16 cellular contexts compared by ENCODE assay signal in the genomic region with DNA sequence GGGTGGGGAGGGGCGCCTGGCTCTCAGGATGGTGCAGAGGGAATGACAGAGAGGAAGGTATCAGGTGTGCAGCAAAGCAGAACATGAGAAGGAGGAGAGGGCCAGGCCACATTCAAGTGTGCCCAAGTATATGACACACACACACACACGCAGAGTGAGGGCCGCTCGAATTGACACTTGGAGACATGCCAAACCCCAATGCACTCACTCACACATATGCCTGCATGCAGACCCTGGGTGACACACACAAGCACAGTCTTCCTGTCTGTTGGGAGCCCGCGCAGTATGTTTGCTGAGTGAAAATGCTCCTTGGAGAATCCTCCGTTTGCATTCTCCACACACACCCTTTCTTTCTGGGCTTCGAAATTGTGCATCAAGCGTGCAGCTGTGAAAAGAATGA.
DNase-seq lines count a peak whose midpoint lies in the region; ATAC-seq and TF ChIP-seq lines count a peak whose summit lies in the region.
"Had no signal": no experiment of that assay in that cellular context is flagged by ENCODE, and none has a peak within 500 bp of the region (broad histone marks: within the 10 kb centered on the region; RNA-seq: fewer than 3 reads in every experiment).

No MANE protein-coding gene starts in this region.

- no peak for TF ChIP-seq POLR2A in uterus (IDR thresholded peaks at IDR 0.05)

- TF ChIP-seq CTCF in uterus (IDR thresholded peaks at IDR 0.05): no peak

- H3K4me1 Mint-ChIP-seq in activated naive CD4-positive, alpha-beta T cell treated with anti-CD3 and anti-CD28 coated beads for 36 hours (ENCODE audit: low read depth): peaks cover 32% of the 10 kb centered on the region
- H3K4me1 Mint-ChIP-seq in activated T-helper 17 cell treated with anti-CD3 and anti-CD28 coated beads, Interleukin-2, amount 50 U/mL, for 72 hours: peaks cover 9% of the 10 kb centered on the region
- H3K4me1 Mint-ChIP-seq in activated T-helper 2 cell treated with anti-CD3 and anti-CD28 coated beads, Interferon-gamma antibody, Interleukin-2, Interleukin-4, amounts not matched to agents 10 μg/mL and 5 μg/mL and 100 μg/mL, durations not matched to agents 14 hours and 24 hours and 36 hours (ENCODE audit: low read depth): peaks cover 49% of the 10 kb centered on the region

- H3K4me3 Mint-ChIP-seq in activated naive CD4-positive, alpha-beta T cell treated with anti-CD3 and anti-CD28 coated beads for 36 hours: no peak overlapping the region
- no peak overlapping the region for H3K4me3 Mint-ChIP-seq in activated T-helper 17 cell treated with anti-CD3 and anti-CD28 coated beads, Interleukin-2, amount 50 U/mL, for 72 hours
- no peak overlapping the region for H3K4me3 Mint-ChIP-seq in activated T-helper 2 cell treated with anti-CD3 and anti-CD28 coated beads, Interferon-gamma antibody, Interleukin-2, Interleukin-4, amounts not matched to agents 10 μg/mL and 5 μg/mL and 100 μg/mL, durations not matched to agents 14 hours and 24 hours and 36 hours (ENCODE audit: low read depth)
- H3K4me3 Mint-ChIP-seq: H9; stimulated activated naive CD8-positive, alpha-beta T cell treated with anti-CD3 and anti-CD28 coated beads, Interleukin-15, Interleukin-2, amounts not matched to agents 100 ng/mL and 50 ng/mL, for 24 hours had no signal

- H3K27ac Mint-ChIP-seq in activated naive CD4-positive, alpha-beta T cell treated with anti-CD3 and anti-CD28 coated beads for 36 hours: no peak overlapping the region
- no peak overlapping the region for H3K27ac Mint-ChIP-seq in activated T-helper 17 cell treated with anti-CD3 and anti-CD28 coated beads, Interleukin-2, amount 50 U/mL, for 72 hours
- no peak overlapping the region for H3K27ac Mint-ChIP-seq in activated T-helper 2 cell treated with anti-CD3 and anti-CD28 coated beads, Interferon-gamma antibody, Interleukin-2, Interleukin-4, amounts not matched to agents 10 μg/mL and 5 μg/mL and 100 μg/mL, durations not matched to agents 14 hours and 24 hours and 36 hours
- H3K27ac Mint-ChIP-seq: H9; stimulated activated naive CD8-positive, alpha-beta T cell treated with anti-CD3 and anti-CD28 coated beads, Interleukin-15, Interleukin-2, amounts not matched to agents 100 ng/mL and 50 ng/mL, for 24 hours had no signal

- intact Hi-C loops in activated naive CD4-positive, alpha-beta T cell treated with anti-CD3 and anti-CD28 coated beads for 36 hours (cut with micrococcal nuclease): no loop called here
- intact Hi-C loops in activated T-helper 2 cell treated with anti-CD3 and anti-CD28 coated beads, Interferon-gamma antibody, Interleukin-2, Interleukin-4, amounts not matched to agents 10 μg/mL and 5 μg/mL and 100 μg/mL, durations not matched to agents 14 hours and 24 hours and 36 hours (cut with micrococcal nuclease): no loop called here
- intact Hi-C loops in uterus (cut with DNase I; ENCODE audit: low total_unique reads): no loop called here

- ATAC-seq in activated T-helper 17 cell treated with anti-CD3 and anti-CD28 coated beads, Interleukin-2, amount 50 U/mL, for 72 hours (replicated peaks): peak; percentile 32

- H3K9me3 Mint-ChIP-seq in activated naive CD4-positive, alpha-beta T cell treated with anti-CD3 and anti-CD28 coated beads for 36 hours: no peaks in the 10 kb centered on the region
- H3K9me3 Mint-ChIP-seq in activated T-helper 17 cell treated with anti-CD3 and anti-CD28 coated beads, Interleukin-2, amount 50 U/mL, for 72 hours: no peaks in the 10 kb centered on the region
- peaks cover 4% of the 10 kb centered on the region for H3K9me3 Mint-ChIP-seq in activated T-helper 2 cell treated with anti-CD3 and anti-CD28 coated beads, Interferon-gamma antibody, Interleukin-2, Interleukin-4, amounts not matched to agents 10 μg/mL and 5 μg/mL and 100 μg/mL, durations not matched to agents 14 hours and 24 hours and 36 hours
- H3K9me3 Mint-ChIP-seq: H9; stimulated activated naive CD8-positive, alpha-beta T cell treated with anti-CD3 and anti-CD28 coated beads, Interleukin-15, Interleukin-2, amounts not matched to agents 100 ng/mL and 50 ng/mL, for 24 hours had no signal

- H3K27ac ChIP-seq in uterus: no peak overlapping the region
- H3K27ac ChIP-seq: vagina, VCaP had no signal

- peak; percentile 46 for DNase-seq in activated naive CD4-positive, alpha-beta T cell treated with anti-CD3 and anti-CD28 coated beads for 36 hours
- DNase-seq in activated naive CD4-positive, alpha-beta T cell treated with Interleukin-2 at 50 U/mL for 16 hours: no peak
- DNase-seq in NCI-H1694 (lab: John Stamatoyannopoulos, UW) (peak; percentile 65), COLO829 (ENCODE audit: low spot score) (no peak), uterus (no peak)
- DNase-seq in stimulated activated CD8-positive, alpha-beta memory T cell treated with anti-CD3 and anti-CD28 coated beads, Interleukin-7, amount 100 ng/mL, for 4 hours (ENCODE audit: low read depth in 2 of 2): peak; percentile 22 to 32
- DNase-seq in activated T-helper 2 cell treated with anti-CD3 and anti-CD28 coated beads, Interferon-gamma antibody, Interleukin-2, Interleukin-4, amounts not matched to agents 10 μg/mL and 5 μg/mL and 100 μg/mL, durations not matched to agents 14 hours and 24 hours and 36 hours (ENCODE audit: low spot score): no peak
- DNase-seq: AML-193, H9, MG63, NCI-H526 treated with DMSO at 0.1 percent for 48 hours, nucleus accumbens had no signal

- H3K27me3 Mint-ChIP-seq in activated naive CD4-positive, alpha-beta T cell treated with anti-CD3 and anti-CD28 coated beads for 36 hours (ENCODE audit: low read depth): no peaks in the 10 kb centered on the region
- no peaks in the 10 kb centered on the region for H3K27me3 Mint-ChIP-seq in activated T-helper 17 cell treated with anti-CD3 and anti-CD28 coated beads, Interleukin-2, amount 50 U/mL, for 72 hours
- peaks cover 3% of the 10 kb centered on the region for H3K27me3 Mint-ChIP-seq in activated T-helper 2 cell treated with anti-CD3 and anti-CD28 coated beads, Interferon-gamma antibody, Interleukin-2, Interleukin-4, amounts not matched to agents 10 μg/mL and 5 μg/mL and 100 μg/mL, durations not matched to agents 14 hours and 24 hours and 36 hours (ENCODE audit: low read depth)
- H3K27me3 Mint-ChIP-seq: stimulated activated naive CD8-positive, alpha-beta T cell treated with anti-CD3 and anti-CD28 coated beads, Interleukin-15, Interleukin-2, amounts not matched to agents 100 ng/mL and 50 ng/mL, for 24 hours had no signal

- H3K36me3 Mint-ChIP-seq in activated naive CD4-positive, alpha-beta T cell treated with anti-CD3 and anti-CD28 coated beads for 36 hours (ENCODE audit: low read depth): no peaks in the 10 kb centered on the region
- H3K36me3 Mint-ChIP-seq in activated T-helper 17 cell treated with anti-CD3 and anti-CD28 coated beads, Interleukin-2, amount 50 U/mL, for 72 hours (ENCODE audit: low read depth): no peaks in the 10 kb centered on the region
- H3K36me3 Mint-ChIP-seq in activated T-helper 2 cell treated with anti-CD3 and anti-CD28 coated beads, Interferon-gamma antibody, Interleukin-2, Interleukin-4, amounts not matched to agents 10 μg/mL and 5 μg/mL and 100 μg/mL, durations not matched to agents 14 hours and 24 hours and 36 hours (ENCODE audit: low read depth): peaks cover 8% of the 10 kb centered on the region

- no peak overlapping the region for H3K4me3 ChIP-seq in uterus
- H3K4me3 ChIP-seq: MG63, vagina had no signal

- H3K36me3 ChIP-seq in uterus: no peaks in the 10 kb centered on the region
- H3K36me3 ChIP-seq: MG63, vagina had no signal

- CTCF ChIA-PET in activated naive CD4-positive, alpha-beta T cell treated with anti-CD3 and anti-CD28 coated beads for 36 hours (lab: Charles Lee): no interaction called here

- no peaks in the 10 kb centered on the region for H3K4me1 ChIP-seq in uterus
- H3K4me1 ChIP-seq: vagina had no signal

- H3K9me3 ChIP-seq in uterus: no peaks in the 10 kb centered on the region
- H3K9me3 ChIP-seq: MG63, vagina had no signal

- H3K27me3 ChIP-seq in uterus: no peaks in the 10 kb centered on the region
- H3K27me3 ChIP-seq: MG63, vagina had no signal

Comparison
In these comparisons a context has a peak if more than half of its experiments do, and no peak if none do; other contexts are left out.
1. DNase-seq: peak in activated naive CD4-positive, alpha-beta T cell treated with anti-CD3 and anti-CD28 coated beads for 36 hours (single experiment), NCI-H1694 (single experiment) and stimulated activated CD8-positive, alpha-beta memory T cell treated with anti-CD3 and anti-CD28 coated beads, Interleukin-7, amount 100 ng/mL, for 4 hours (2 of 2); none in activated naive CD4-positive, alpha-beta T cell treated with Interleukin-2 at 50 U/mL for 16 hours (single experiment), activated T-helper 2 cell treated with anti-CD3 and anti-CD28 coated beads, Interferon-gamma antibody, Interleukin-2, Interleukin-4, amounts not matched to agents 10 μg/mL and 5 μg/mL and 100 μg/mL, durations not matched to agents 14 hours and 24 hours and 36 hours (single experiment), COLO829 (single experiment) and uterus (0 of 2).